In the genomic region with DNA sequence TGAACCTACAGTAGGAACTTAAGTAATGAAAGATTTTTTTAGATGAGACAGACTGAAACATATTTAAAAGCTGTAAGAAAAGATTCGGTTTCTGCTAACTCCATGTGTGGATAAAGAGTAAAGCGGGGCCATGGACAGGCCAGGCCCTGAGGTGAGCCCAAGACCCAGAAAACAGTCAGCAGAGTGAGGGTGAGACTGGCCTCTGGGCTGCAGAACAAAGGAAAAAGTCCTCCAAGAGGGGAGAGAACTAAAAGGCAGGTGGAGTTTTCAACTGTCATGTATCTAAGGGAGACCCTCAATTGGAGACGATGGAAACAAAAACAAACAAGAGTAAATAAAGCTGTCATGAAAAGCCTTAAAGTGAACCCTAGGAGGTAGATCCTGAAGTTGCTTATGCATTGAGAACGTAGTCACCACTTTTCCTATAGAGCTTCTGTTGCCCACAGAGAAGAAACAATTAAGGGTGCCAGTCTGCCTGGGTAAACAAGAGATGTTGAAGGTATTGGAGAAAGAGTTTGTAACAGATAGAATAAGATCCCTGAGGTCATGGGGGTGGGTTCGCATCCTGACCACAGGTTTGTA, we compare ENCODE assay signal across 15 cellular contexts.
"Had no signal": no experiment of that assay in that cellular context is flagged by ENCODE, and none has a peak within 500 bp of the region (broad histone marks: within the 10 kb centered on the region; RNA-seq: fewer than 3 reads in every experiment).

No MANE protein-coding gene starts in this region.

- H3K9me3 ChIP-seq: esophagus muscularis mucosa, ovary, suprapubic skin, upper lobe of right lung had no signal

- H3K36me3 ChIP-seq: brain microvascular endothelial cell, esophagus muscularis mucosa, ovary, suprapubic skin, upper lobe of right lung had no signal

- H3K4me1 ChIP-seq: suprapubic skin, upper lobe of right lung had no signal

- H3K27ac ChIP-seq: brain microvascular endothelial cell, esophagus muscularis mucosa, ovary, suprapubic skin, upper lobe of right lung had no signal

- H3K27me3 ChIP-seq: brain microvascular endothelial cell, dorsolateral prefrontal cortex, esophagus muscularis mucosa, ovary, suprapubic skin, upper lobe of right lung had no signal

- H3K4me3 ChIP-seq: dorsolateral prefrontal cortex, esophagus muscularis mucosa, ovary, suprapubic skin, upper lobe of right lung had no signal

- DNase-seq: activated CD4-positive, CD25-positive, alpha-beta regulatory T cell; activated effector memory CD4-positive, alpha-beta T cell treated with anti-CD3 and anti-CD28 coated beads, Interleukin-2, amount 50 U/mL, for 16 hours; activated T-cell treated with anti-CD3 and anti-CD28 coated beads, Interleukin-2, amount 50 U/mL, for 24 hours; amniotic stem cell; brain microvascular endothelial cell; cerebellar nuclear complex; dorsolateral prefrontal cortex; ovary; stimulated activated CD4-positive, alpha-beta T cell treated with anti-CD3 and anti-CD28 coated beads, Interleukin-4, amount 100 ng/mL, for 1 hour; stimulated activated CD8-positive, alpha-beta memory T cell treated with anti-CD3 and anti-CD28 coated beads, Interleukin-4, amount 100 ng/mL, for 48 hours; stimulated activated naive CD8-positive, alpha-beta T cell treated with anti-CD3 and anti-CD28 coated beads, Interleukin-15, Interleukin-2, amounts not matched to agents 100 U/mL and 50 U/mL, for 24 hours; T-helper 17 cell; upper lobe of right lung had no signal
